Comparison of ENCODE assay signal across 1 cellular context in genomic region chr5:133251296-133252132, GRCh38.
TF ChIP-seq lines count a peak whose summit lies in the region.

No MANE protein-coding gene starts in this region.

TF ChIP-seq in H1, 55 proteins besides CTCF, POLR2A, EP300 and RAD21 (continued from another document):
- TF ChIP-seq MAX (IDR thresholded peaks at IDR 0.05) (no peak), CHD7 (IDR thresholded peaks at IDR 0.05; ENCODE audit: insufficient replicate concordance, low read length) (no peak)
